In the genomic region with DNA sequence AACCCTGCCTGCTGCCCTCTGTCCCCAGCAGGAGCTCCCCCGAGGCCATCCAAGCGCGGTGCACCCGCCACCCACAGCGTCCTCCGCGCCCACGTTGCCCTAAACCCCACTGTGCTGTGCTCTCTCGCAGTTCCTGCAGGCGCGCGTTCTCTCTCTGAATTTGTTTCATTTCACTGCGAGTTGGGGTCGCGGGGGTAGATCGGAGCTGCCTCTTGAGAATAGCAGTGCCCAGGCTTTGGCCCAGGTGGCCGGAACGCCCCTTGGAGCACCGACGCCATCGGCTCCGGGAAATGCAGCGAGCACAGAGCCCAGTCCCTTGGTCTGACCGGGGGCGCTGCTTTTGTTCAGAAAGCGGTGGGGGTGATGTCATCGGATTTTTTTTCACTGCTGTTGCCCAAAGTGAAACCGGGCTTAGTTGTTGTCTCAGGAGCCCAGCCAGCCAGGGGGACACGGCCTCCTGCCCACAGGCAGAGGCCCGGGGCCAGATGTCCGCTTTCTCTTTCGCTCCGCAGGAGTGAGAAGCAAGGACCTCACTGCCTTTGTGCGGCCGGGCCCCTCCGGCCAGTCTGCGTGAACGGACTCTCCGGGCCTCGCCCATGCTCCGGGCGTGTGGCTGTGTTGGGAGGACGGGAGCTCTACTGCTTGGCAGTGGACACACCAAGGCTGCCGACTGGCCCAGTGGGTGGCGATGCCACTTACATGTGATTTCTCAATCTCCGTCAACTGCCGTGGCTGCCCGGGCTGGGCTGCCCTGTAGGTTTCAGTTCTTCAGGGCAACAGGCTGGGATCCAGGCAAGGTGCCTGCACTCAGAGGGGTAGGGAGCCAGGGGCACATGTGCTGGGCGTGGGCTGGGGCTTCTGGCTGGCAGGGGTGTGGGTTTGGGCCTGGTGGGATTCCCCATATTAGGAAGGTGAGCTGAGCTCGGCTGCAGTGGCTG, we compare ENCODE assay signal across 8 cellular contexts. TPM values are rescaled to one million over a fixed set of nuclear protein-coding genes. Genes with fewer than 3 reads are reported as not detected.
DNase-seq lines count a peak whose midpoint lies in the region; ATAC-seq and TF ChIP-seq lines count a peak whose summit lies in the region.

No MANE protein-coding gene starts in this region.

- H3K27ac ChIP-seq in upper lobe of right lung: peak overlapping the region; percentile 95

- intact Hi-C loops in upper lobe of right lung (cut with DNase I): no loop called here

- no peak for TF ChIP-seq CTCF in GM12875 (IDR thresholded peaks at IDR 0.05; ENCODE audit: borderline replicate concordance, insufficient read depth, low read depth, low read length)
- no peak for TF ChIP-seq CTCF in fibroblast of villous mesenchyme (IDR thresholded peaks at IDR 0.05; ENCODE audit: insufficient read depth, low read depth, low read length)
- TF ChIP-seq CTCF in upper lobe of right lung (IDR thresholded peaks at IDR 0.05): no peak

- H3K9me3 ChIP-seq in neuron (ENCODE audit: low read length): no peaks in the 10 kb centered on the region
- no peaks in the 10 kb centered on the region for H3K9me3 ChIP-seq in upper lobe of right lung

- DNase-seq in NCI-H460 (ENCODE audit: extremely low read depth, low read depth) (peak; percentile 85), fibroblast of villous mesenchyme (ENCODE audit: low read depth) (peak; percentile 94), upper lobe of right lung (peak; percentile 93), NCI-H2081 treated with DMSO at 0.1 percent for 48 hours (lab: John Stamatoyannopoulos, UW) (no peak)
- DNase-seq in activated naive CD4-positive, alpha-beta T cell treated with Interleukin-2 at 50 U/mL for 16 hours: peak; percentile 24

- H3K27me3 ChIP-seq in neuron (ENCODE audit: insufficient read depth, low read length): no peaks in the 10 kb centered on the region
- no peaks in the 10 kb centered on the region for H3K27me3 ChIP-seq in upper lobe of right lung

- H2AFZ ChIP-seq in neuron (ENCODE audit: low read depth, low read length): peak overlapping the region; percentile 23

- H3K36me3 ChIP-seq in neuron (ENCODE audit: insufficient read depth, low read length): peaks cover 17% of the 10 kb centered on the region
- peaks cover 17% of the 10 kb centered on the region for H3K36me3 ChIP-seq in upper lobe of right lung

- H3K4me3 ChIP-seq in GM12875 (ENCODE audit: low read depth, low read length) (peak overlapping the region; percentile 37), fibroblast of villous mesenchyme (ENCODE audit: low read depth, low read length) (peak overlapping the region; percentile 60), neuron (ENCODE audit: low read length) (peak overlapping the region; percentile 38), upper lobe of right lung (peak overlapping the region; percentile 60)

- peak; percentile 78 for ATAC-seq in HG02678 (IDR thresholded peaks at IDR 0.05; ENCODE audit: unreplicated experiment)
- peak; percentile 91 for ATAC-seq in upper lobe of right lung

- peaks cover 20% of the 10 kb centered on the region for H3K4me1 ChIP-seq in neuron (ENCODE audit: insufficient read depth, low read length)
- H3K4me1 ChIP-seq in upper lobe of right lung: peaks cover 43% of the 10 kb centered on the region

RNA-seq across cellular contexts. Expression of a gene that starts 43.2 kb away (rescaled TPM):
- total RNA-seq in NCI-H460 (2014; rRNA removed; shearing (Covaris generic)): 37.9 and 40.6 TPM in 2 replicates
- polyA plus RNA-seq in NCI-H460 (2014; cell fraction: nucleus; rRNA removed): 14.8 and 22.4 TPM in 2 replicates
- total RNA-seq in fibroblast of villous mesenchyme (30.6 and 32.8 TPM in 2 replicates), upper lobe of right lung (33.3 TPM)

RNA-seq across cellular contexts. Expression of a gene that starts 50.1 kb away (rescaled TPM):
- total RNA-seq in NCI-H460 (2014; rRNA removed; shearing (Covaris generic)): 12.9 and 14.0 TPM in 2 replicates
- polyA plus RNA-seq in NCI-H460 (2014; cell fraction: nucleus; rRNA removed): 92.0 and 95.7 TPM in 2 replicates
- total RNA-seq in fibroblast of villous mesenchyme (40.2 and 59.6 TPM in 2 replicates), upper lobe of right lung (48.9 TPM)
